ENCODE assay signal across 14 cellular contexts in genomic region chr19:22422220-22422619, GRCh38. TPM values are rescaled to one million over a fixed set of nuclear protein-coding genes. Genes with fewer than 3 reads are reported as not detected.
DNase-seq lines count a peak whose midpoint lies in the region; ATAC-seq and TF ChIP-seq lines count a peak whose summit lies in the region.
"Had no signal": no experiment of that assay in that cellular context is flagged by ENCODE, and none has a peak within 500 bp of the region (broad histone marks: within the 10 kb centered on the region; RNA-seq: fewer than 3 reads in every experiment).

ZNF98 (minus strand) TSS chr19:22422346; CDS start chr19:22422224, 122 bp downstream.

- dilution Hi-C loops in mammary epithelial cell (cut with HindIII; ENCODE audit: low sequenced_read_pairs): no loop called here

- WGBS in mammary epithelial cell (ENCODE audit: low coverage, missing lambda C conversion rate): 0% methylated on average over 1 of the region's 16 CpGs
- 9 to 18% methylated on average over 15 to 16 of the region's 16 CpGs for WGBS in esophagus squamous epithelium, 2 donors

- peaks cover 0 to 1% (median 0%) of the 10 kb centered on the region in 3 donors for H3K4me1 Mint-ChIP-seq in CD8-positive, alpha-beta memory T cell

- no peak for TF ChIP-seq POLR2A in esophagus squamous epithelium (IDR thresholded peaks at IDR 0.05)

- H3K4me1 ChIP-seq in mammary epithelial cell (ENCODE audit: insufficient read depth, low read length) (no peaks in the 10 kb centered on the region), esophagus squamous epithelium (no peaks in the 10 kb centered on the region), muscle layer of colon (ENCODE audit: insufficient read depth, low read length) (no peaks in the 10 kb centered on the region)
- H3K4me1 ChIP-seq in CD8-positive, alpha-beta memory T cell (ENCODE audit: insufficient read depth, low read length): no peaks in the 10 kb centered on the region
- H3K4me1 ChIP-seq: tibial nerve had no signal

- intact Hi-C loops in mammary epithelial cell (cut with micrococcal nuclease) (no loop called here), esophagus squamous epithelium (cut with DNase I) (no loop called here)

- TF ChIP-seq CTCF in mammary epithelial cell (conservative IDR thresholded peaks at IDR 0.05 in 1 of 2, IDR thresholded peaks at IDR 0.05 in 1 of 2; ENCODE audit: extremely low read depth in 1 of 2, insufficient read depth in 1 of 2, low read depth in 1 of 2, low read length in 2 of 2) (no peak), esophagus squamous epithelium (IDR thresholded peaks at IDR 0.05) (no peak)

- H3K36me3 ChIP-seq in mammary epithelial cell (ENCODE audit: insufficient read depth, low read length): no peaks in the 10 kb centered on the region
- no peaks in the 10 kb centered on the region for H3K36me3 ChIP-seq in esophagus squamous epithelium
- no peaks in the 10 kb centered on the region for H3K36me3 ChIP-seq in muscle layer of colon (ENCODE audit: insufficient read depth, low read length)
- no peaks in the 10 kb centered on the region for H3K36me3 ChIP-seq in CD8-positive, alpha-beta memory T cell (ENCODE audit: insufficient read depth, low read length)
- H3K36me3 ChIP-seq: tibial nerve had no signal

- H3K27me3 ChIP-seq in mammary epithelial cell (ENCODE audit: insufficient read depth, low read length): no peaks in the 10 kb centered on the region
- peaks cover 0 to under 1% (median 0%) of the 10 kb centered on the region in 4 donors for H3K27me3 ChIP-seq in esophagus squamous epithelium
- H3K27me3 ChIP-seq in muscle layer of colon (ENCODE audit: control insufficient read depth in 1 of 2, insufficient read depth in 2 of 2, low read length in 2 of 2): peaks cover 0 to 4% of the 10 kb centered on the region in 2 donors
- no peaks in the 10 kb centered on the region for H3K27me3 ChIP-seq in CD8-positive, alpha-beta memory T cell (ENCODE audit: insufficient read depth, low read length, poor library complexity, severe bottlenecking)
- H3K27me3 ChIP-seq: tibial nerve had no signal

- POLR2A ChIA-PET in CD8-positive, alpha-beta memory T cell (lab: Charles Lee): no interaction called here

- in situ Hi-C loops in T47D (cut with HindIII; ENCODE audit: low pct_unique_long_range_greater_than_20kb, low sequenced_read_pairs): no loop called here
- in situ Hi-C loops in mammary epithelial cell (cut with MboI; ENCODE audit: low sequenced_read_pairs in 2 of 2): no loop called here

- BruUV-seq in mammary epithelial cell (replicated peaks; lab: Mats Ljungman, UMichigan): no TSS peak

- H2AFZ ChIP-seq in mammary epithelial cell (ENCODE audit: low read depth, low read length): no peak within 1 kb of the TSS

- no peak within 1 kb of the TSS for H3K27ac Mint-ChIP-seq in CD8-positive, alpha-beta memory T cell
- H3K27ac Mint-ChIP-seq: progenitor cell of endocrine pancreas had no signal

- no peak within 1 kb of the TSS for H3K4me3 ChIP-seq in mammary epithelial cell (replicated peaks in 1 of 3; ENCODE audit: insufficient read depth in 1 of 3, low read depth in 2 of 3, low read length in 3 of 3)
- peak within 1 kb of the TSS in 3 of 4 donors; percentile 12 to 55 (median 24) for H3K4me3 ChIP-seq in esophagus squamous epithelium
- H3K4me3 ChIP-seq in muscle layer of colon (ENCODE audit: low read depth in 1 of 2, low read length in 2 of 2): peak within 1 kb of the TSS; percentile 21 to 49
- no peak within 1 kb of the TSS for H3K4me3 ChIP-seq in CD8-positive, alpha-beta memory T cell (ENCODE audit: low read length)

- H4K20me1 ChIP-seq in mammary epithelial cell (ENCODE audit: insufficient read depth, low read length): no peaks in the 10 kb centered on the region

- peak; percentile 79 to 96 for DNase-seq in T47D (ENCODE audit: low read depth in 1 of 2, low spot score in 1 of 2)
- DNase-seq in mammary epithelial cell: no peak
- no peak for DNase-seq in esophagus squamous epithelium (lab: John Stamatoyannopoulos, UW)
- peak; percentile 53 for DNase-seq in ureter (ENCODE audit: low spot score)
- DNase-seq in NCI-H2081 (lab: John Stamatoyannopoulos, UW): no peak
- DNase-seq in CD8-positive, alpha-beta memory T cell: no peak
- DNase-seq: activated CD4-positive, CD25-positive, alpha-beta regulatory T cell; DND-41; kidney glomerular epithelial cell; NCI-H2171 treated with DMSO at 0.1 percent for 48 hours had no signal

- peaks cover 12 to 38% (median 21%) of the 10 kb centered on the region in 5 donors for H3K9me3 Mint-ChIP-seq in CD8-positive, alpha-beta memory T cell

- H3K9ac ChIP-seq in mammary epithelial cell (ENCODE audit: insufficient read depth, low read length): no peak within 1 kb of the TSS
- H3K9ac ChIP-seq in muscle layer of colon (ENCODE audit: low read length): no peak within 1 kb of the TSS

- no peak for ATAC-seq in HG03378 (IDR thresholded peaks at IDR 0.05; ENCODE audit: unreplicated experiment)

- peaks cover 39% of the 10 kb centered on the region for H3K9me3 ChIP-seq in mammary epithelial cell (replicated peaks; ENCODE audit: insufficient read depth, low read length)
- peaks cover 0 to 67% (median 10%) of the 10 kb centered on the region in 3 donors for H3K9me3 ChIP-seq in esophagus squamous epithelium
- no peaks in the 10 kb centered on the region for H3K9me3 ChIP-seq in muscle layer of colon (ENCODE audit: low read length)
- H3K9me3 ChIP-seq in CD8-positive, alpha-beta memory T cell (ENCODE audit: low read length): no peaks in the 10 kb centered on the region

- H3K79me2 ChIP-seq in mammary epithelial cell (ENCODE audit: insufficient read depth, low read length): no peaks in the 10 kb centered on the region

- H3K4me2 ChIP-seq in mammary epithelial cell (ENCODE audit: insufficient read depth, low read depth, low read length): no peak within 1 kb of the TSS

- CTCF ChIA-PET in mammary epithelial cell (lab: Charles Lee; ENCODE audit: low non-redundant PET): no interaction called here
- CTCF ChIA-PET in CD8-positive, alpha-beta memory T cell (lab: Charles Lee): no interaction called here

- H3K4me3 Mint-ChIP-seq in CD8-positive, alpha-beta memory T cell: no peak within 1 kb of the TSS

- H3K27ac ChIP-seq in mammary epithelial cell (ENCODE audit: insufficient read depth, low read depth, low read length) (no peak within 1 kb of the TSS), esophagus squamous epithelium (no peak within 1 kb of the TSS), muscle layer of colon (ENCODE audit: low read depth, low read length) (no peak within 1 kb of the TSS)
- H3K27ac ChIP-seq in CD8-positive, alpha-beta memory T cell (ENCODE audit: low read depth, low read length): no peak within 1 kb of the TSS
- H3K27ac ChIP-seq: tibial nerve had no signal

- peaks cover 0 to 3% of the 10 kb centered on the region in 2 donors for H3K27me3 Mint-ChIP-seq in CD8-positive, alpha-beta memory T cell
- H3K27me3 Mint-ChIP-seq: progenitor cell of endocrine pancreas had no signal

- H3K36me3 Mint-ChIP-seq in CD8-positive, alpha-beta memory T cell: peaks cover 0 to 4% (median 2%) of the 10 kb centered on the region in 3 donors

RNA-seq across cellular contexts. Expression of gene ZNF98, which starts in this region (rescaled TPM):
- total RNA-seq in mammary epithelial cell: not detected
- not detected for polyA plus RNA-seq in mammary epithelial cell
- polyA minus RNA-seq in mammary epithelial cell: not detected
- total RNA-seq in esophagus squamous epithelium: under 1 TPM in 1 of 4 donors, not detected in 3; 0.62 TPM
- total RNA-seq in ureter: 1.1 TPM
- not detected for total RNA-seq in CD8-positive, alpha-beta memory T cell
- polyA plus RNA-seq in CD8-positive, alpha-beta memory T cell: not detected
- total RNA-seq: progenitor cell of endocrine pancreas had no signal

Comparison
In these comparisons a context has a peak if more than half of its experiments do, and no peak if none do; other contexts are left out.
1. DNase-seq: peak in T47D (2 of 2) and ureter (single experiment); none in mammary epithelial cell (single experiment), esophagus squamous epithelium (single experiment), NCI-H2081 (0 of 2) and CD8-positive, alpha-beta memory T cell (0 of 5).
2. H3K4me3 ChIP-seq: peak in esophagus squamous epithelium (3 of 4) and muscle layer of colon (2 of 2); none in mammary epithelial cell (0 of 3) and CD8-positive, alpha-beta memory T cell (single experiment).